8 cellular contexts compared by ENCODE assay signal in the genomic region with DNA sequence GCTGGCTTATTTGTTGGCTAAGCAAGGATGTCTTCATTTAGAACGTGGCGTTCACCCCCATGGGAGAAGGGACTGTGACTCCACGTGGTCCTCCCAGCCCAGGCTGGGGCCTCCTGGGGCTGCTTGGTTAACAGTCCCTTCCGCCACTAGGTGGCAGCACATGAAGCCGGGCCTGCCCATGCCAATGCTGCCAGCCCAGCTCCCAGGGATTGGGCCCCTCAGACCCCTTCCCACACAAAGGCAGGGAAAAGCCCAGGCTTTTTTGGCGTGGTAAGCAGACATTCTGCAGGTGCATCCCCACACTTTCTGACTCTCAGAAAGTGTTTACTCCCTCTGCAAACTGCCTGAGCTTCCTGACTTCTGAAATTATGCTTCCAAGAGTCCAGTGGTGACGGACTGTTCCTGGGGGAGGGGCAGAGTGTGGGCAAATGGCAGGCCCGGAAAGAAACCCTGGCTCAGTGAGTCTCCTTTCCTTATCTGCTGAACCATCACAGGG. TPM values are rescaled to one million over a fixed set of nuclear protein-coding genes. Genes with fewer than 3 reads are reported as not detected.
DNase-seq lines count a peak whose midpoint lies in the region; ATAC-seq and TF ChIP-seq lines count a peak whose summit lies in the region.

No MANE protein-coding gene starts in this region.

- H3K9me3 ChIP-seq in spleen, result no peaks in the 10 kb centered on the region

- DNase-seq in GF-D8 (lab: John Stamatoyannopoulos, UW), result peak; percentile 8
- DNase-seq in M059J (ENCODE audit: low read depth), result peak; percentile 37
- peak; percentile 63 for DNase-seq in T1000 (lab: John Stamatoyannopoulos, UW)
- DNase-seq in astrocyte of the cerebellum (ENCODE audit: low read depth), result no peak
- peak in 47 of 51 donors; percentile 12 to 85 (median 56) for DNase-seq in hypothalamus (lab: John Stamatoyannopoulos, UW)
- peak; percentile 95 for DNase-seq in spleen

- intact Hi-C loops in spleen (cut with DNase I; ENCODE audit: low total_unique reads), result no loop called here

- H3K36me3 ChIP-seq in spleen, result peaks cover 0 to 58% (median 25%) of the 10 kb centered on the region in 6 donors

- H3K27ac ChIP-seq in spleen, result peak overlapping the region in 1 of 8 donors; percentile 2

- TF ChIP-seq POLR2A in spleen (IDR thresholded peaks at IDR 0.05), result no peak

- ATAC-seq in GM18907 (IDR thresholded peaks at IDR 0.05; ENCODE audit: unreplicated experiment) (no peak), GM18498 (IDR thresholded peaks at IDR 0.05; ENCODE audit: unreplicated experiment) (no peak)

- H3K4me1 ChIP-seq in spleen, result peaks cover 36 to 94% (median 74%) of the 10 kb centered on the region in 6 donors

- H3K4me3 ChIP-seq in astrocyte of the cerebellum (ENCODE audit: low read depth, low read length) (no peak overlapping the region), spleen (no peak overlapping the region)

- TF ChIP-seq CTCF in astrocyte of the cerebellum (IDR thresholded peaks at IDR 0.05; ENCODE audit: low read depth, low read length, missing control alignments) (peak; percentile 95), spleen (IDR thresholded peaks at IDR 0.05 in 8 of 11, conservative IDR thresholded peaks at IDR 0.05 in 3 of 11) (peak; percentile 65 to 97 (median 94))

- H3K27me3 ChIP-seq in spleen (replicated peaks in 1 of 7), result peaks cover 0 to 5% (median 0%) of the 10 kb centered on the region in 7 donors

- in situ Hi-C loops in astrocyte of the cerebellum (cut with HindIII; ENCODE audit: low sequenced_read_pairs), result no loop called here

- 9 to 19% (median 13%) methylated on average over 8 of the region's 8 CpGs for whole genome bisulfite sequencing in spleen, 5 donors

RNA-seq across cellular contexts. Expression of gene CBX6, which starts 3.1 kb away (rescaled TPM):
- total RNA-seq in M059J (2014; rRNA removed; shearing (Covaris generic)), result 12.2 and 18.4 TPM in 2 replicates
- total RNA-seq in spleen, result 10 to 100 TPM; 35.8 to 72.2 (median 49.2) TPM
- polyA plus RNA-seq in spleen, result 10 to 100 TPM; 10.2 to 26.3 (median 11.3) TPM

RNA-seq across cellular contexts. Expression of gene NPTXR, which starts 25.1 kb away (rescaled TPM):
- total RNA-seq in M059J (2014; rRNA removed; shearing (Covaris generic)), result 0.76 and 1.9 TPM in 2 replicates
- 10 to 100 TPM in 1 of 7 donors, 1 to 10 TPM in 6; 3.8 to 11.5 (median 5.0) TPM for total RNA-seq in spleen
- polyA plus RNA-seq in spleen, result 1 to 10 TPM in 1 of 3 donors, under 1 TPM in 2; 0.24 to 1.2 (median 0.53) TPM
